ENCODE assay signal across 9 cellular contexts in genomic region chr4:160505724-160506123, GRCh38.
"Had no signal": no experiment of that assay in that cellular context is flagged by ENCODE, and none has a peak within 500 bp of the region (broad histone marks: within the 10 kb centered on the region; RNA-seq: fewer than 3 reads in every experiment).

No MANE protein-coding gene starts in this region.

- DNase-seq: GM23248, GOT3, H7, HFFc6 had no signal

- H3K4me1 ChIP-seq: HAP-1 had no signal

- H3K27me3 Mint-ChIP-seq: IgD-negative memory B cell had no signal

- H3K9ac ChIP-seq: GM23248 had no signal

- H3K36me3 Mint-ChIP-seq: IgD-negative memory B cell had no signal

- H3K27ac ChIP-seq: GM23248, HL-60 had no signal

- H3K27ac Mint-ChIP-seq: HFFc6, IgD-negative memory B cell had no signal

- H3K4me1 Mint-ChIP-seq: IgD-negative memory B cell had no signal

- ATAC-seq: HCT116, HepG2 had no signal

- H2AFZ ChIP-seq: GM23248 had no signal

- FAIRE-seq: HepG2 had no signal

- H3K36me3 ChIP-seq: HAP-1 had no signal

- H3K4me3 Mint-ChIP-seq: HFFc6, IgD-negative memory B cell had no signal

- H3K4me3 ChIP-seq: GM23248, HAP-1 had no signal

- H3K9me3 ChIP-seq: HAP-1 had no signal
